ENCODE assay signal across 8 cellular contexts in the genomic region with DNA sequence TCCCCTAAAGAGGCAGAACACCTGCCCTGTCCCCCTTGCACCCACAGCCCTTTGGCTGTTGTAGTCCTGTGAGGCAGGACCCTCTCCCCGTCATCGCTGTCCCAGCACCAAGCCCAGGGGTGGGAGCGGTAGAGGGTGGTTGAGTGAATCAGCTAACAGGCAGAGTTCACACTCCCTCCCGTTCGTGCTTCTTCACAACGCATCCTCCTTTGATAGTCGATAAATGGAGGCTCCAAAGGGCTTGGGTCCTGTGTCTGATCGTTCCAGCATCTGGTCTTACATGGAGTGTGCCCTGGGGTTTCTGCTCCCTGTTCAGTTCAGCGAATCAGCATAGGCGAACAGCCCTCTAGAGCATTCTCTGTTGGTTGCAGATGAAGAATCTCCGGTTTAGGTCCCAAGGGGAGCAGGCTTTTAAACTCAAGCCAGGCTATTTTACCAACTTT. TPM values are rescaled to one million over a fixed set of nuclear protein-coding genes. Genes with fewer than 3 reads are reported as not detected.
A peak's percentile ranks its signal among the peaks of the same experiment; 100 is the strongest.
DNase-seq lines count a peak whose midpoint lies in the region; ATAC-seq and TF ChIP-seq lines count a peak whose summit lies in the region.

No MANE protein-coding gene starts in this region.

- in situ Hi-C loops in transverse colon (cut with MboI; ENCODE audit: low pct_ligation_motif_present in 1 of 4, low pct_unique_long_range_greater_than_20kb in 1 of 4, low sequenced_read_pairs in 3 of 4), result no loop called here
- in situ Hi-C loops in KBM-7 (cut with MboI; ENCODE audit: low pct_unique_long_range_greater_than_20kb, low sequenced_read_pairs), result no loop called here

- peaks cover 28% of the 10 kb centered on the region for H3K36me3 Mint-ChIP-seq in CD4-positive, CD25-positive, alpha-beta regulatory T cell

- peak overlapping the region; percentile 90 to 100 (median 94) for H3K4me3 Mint-ChIP-seq in CD4-positive, CD25-positive, alpha-beta regulatory T cell

- TF ChIP-seq EP300 in transverse colon (IDR thresholded peaks at IDR 0.05; ENCODE audit: low read depth), result no peak

- peak overlapping the region; percentile 96 for H3K27ac ChIP-seq in CD4-positive, CD25-positive, alpha-beta regulatory T cell (ENCODE audit: insufficient read depth, low read length, poor library complexity, severe bottlenecking)
- H3K27ac ChIP-seq in body of pancreas (peak overlapping the region; percentile 83 to 96 (median 94)), right lobe of liver (peak overlapping the region; percentile 97), transverse colon (peak overlapping the region; percentile 92 to 98 (median 96))

- peak overlapping the region; percentile 75 for H3K4me3 ChIP-seq in CD4-positive, CD25-positive, alpha-beta regulatory T cell (ENCODE audit: low read depth, low read length)
- H3K4me3 ChIP-seq in Jurkat, Clone E6-1 (ENCODE audit: low read length), result peak overlapping the region; percentile 83
- H3K4me3 ChIP-seq in body of pancreas, result no peak overlapping the region
- H3K4me3 ChIP-seq in right lobe of liver, result peak overlapping the region in 2 of 3 donors; percentile 81 to 85
- H3K4me3 ChIP-seq in transverse colon, result peak overlapping the region in 2 of 4 donors; percentile 74 to 89

- no peak for TF ChIP-seq CTCF in body of pancreas (IDR thresholded peaks at IDR 0.05)
- TF ChIP-seq CTCF in right lobe of liver (IDR thresholded peaks at IDR 0.05), result no peak
- no peak for TF ChIP-seq CTCF in transverse colon (IDR thresholded peaks at IDR 0.05)

- H3K27me3 Mint-ChIP-seq in CD4-positive, CD25-positive, alpha-beta regulatory T cell, result no peaks in the 10 kb centered on the region

- 74 to 94% methylated on average over 8 to 11 of the region's 11 CpGs for WGBS in body of pancreas, 2 donors
- 73% methylated on average over 6 of the region's 11 CpGs for WGBS in right lobe of liver (ENCODE audit: insufficient coverage, low coverage, low lambda C conversion rate, missing lambda C conversion rate)
- WGBS in transverse colon (ENCODE audit: low coverage in 1 of 2), 2 donors, result 79 to 88% methylated on average over 5 to 11 of the region's 11 CpGs

- no peaks in the 10 kb centered on the region for H3K27me3 ChIP-seq in CD4-positive, CD25-positive, alpha-beta regulatory T cell (ENCODE audit: control insufficient read depth, insufficient read depth, low read length)
- H3K27me3 ChIP-seq in body of pancreas (no peaks in the 10 kb centered on the region), right lobe of liver (no peaks in the 10 kb centered on the region), transverse colon (no peaks in the 10 kb centered on the region)

- ATAC-seq in CD4-positive, CD25-positive, alpha-beta regulatory T cell (ENCODE audit: low read depth in 2 of 2), result no peak
- ATAC-seq in body of pancreas, result no peak
- ATAC-seq in right lobe of liver, result no peak

- no peaks in the 10 kb centered on the region for H3K9me3 ChIP-seq in CD4-positive, CD25-positive, alpha-beta regulatory T cell (ENCODE audit: control insufficient read depth in 2 of 2, low read length in 2 of 2)
- no peaks in the 10 kb centered on the region for H3K9me3 ChIP-seq in body of pancreas
- H3K9me3 ChIP-seq in right lobe of liver, result no peaks in the 10 kb centered on the region
- H3K9me3 ChIP-seq in transverse colon, result no peaks in the 10 kb centered on the region

- H3K36me3 ChIP-seq in CD4-positive, CD25-positive, alpha-beta regulatory T cell (ENCODE audit: control insufficient read depth, insufficient read depth, low read length), result peaks cover 43% of the 10 kb centered on the region
- H3K36me3 ChIP-seq in body of pancreas (replicated peaks in 1 of 2; ENCODE audit: insufficient read depth in 1 of 2, low read depth in 2 of 2) (peaks cover 4 to 21% of the 10 kb centered on the region in 2 donors), right lobe of liver (peaks cover 0 to 47% (median 25%) of the 10 kb centered on the region in 4 donors), transverse colon (peaks cover 0 to 27% (median 12%) of the 10 kb centered on the region in 4 donors)

- intact Hi-C loops in body of pancreas (cut with DNase I), result no loop called here
- intact Hi-C loops in right lobe of liver (cut with DNase I), result no loop called here
- intact Hi-C loops in transverse colon (cut with DNase I; ENCODE audit: low total_unique reads), result loop anchor here (5.0 kb wide), 1 partner anchor 39 kb away; a partner anchor contains a TSS

- peak overlapping the region; percentile 87 to 99 (median 96) for H3K27ac Mint-ChIP-seq in CD4-positive, CD25-positive, alpha-beta regulatory T cell

- peak in 1 of 3 donors; percentile 8 for DNase-seq in CD4-positive, CD25-positive, alpha-beta regulatory T cell
- DNase-seq in Jurkat, Clone E6-1 (ENCODE audit: low read depth, low spot score), result no peak
- no peak for DNase-seq in body of pancreas
- DNase-seq in right lobe of liver, result no peak
- peak; percentile 19 for DNase-seq in transverse colon
- DNase-seq in NCI-H1092 treated with DMSO at 0.1 percent for 48 hours (lab: John Stamatoyannopoulos, UW), result no peak
- DNase-seq in KBM-7, result no peak
- DNase-seq in activated CD4-positive, alpha-beta T cell treated with anti-CD3 and anti-CD28 coated beads for 1 hour, result no peak

- TF ChIP-seq POLR2A in body of pancreas (IDR thresholded peaks at IDR 0.05) (no peak), right lobe of liver (IDR thresholded peaks at IDR 0.05) (no peak), transverse colon (IDR thresholded peaks at IDR 0.05) (no peak)

- no peaks in the 10 kb centered on the region for H3K9me3 Mint-ChIP-seq in CD4-positive, CD25-positive, alpha-beta regulatory T cell

- H3K4me1 Mint-ChIP-seq in CD4-positive, CD25-positive, alpha-beta regulatory T cell, result peaks cover 19 to 48% (median 23%) of the 10 kb centered on the region in 4 donors

- H3K4me1 ChIP-seq in CD4-positive, CD25-positive, alpha-beta regulatory T cell (ENCODE audit: control insufficient read depth, insufficient read depth, low read length, poor library complexity, severe bottlenecking), result peaks cover 37% of the 10 kb centered on the region
- H3K4me1 ChIP-seq in body of pancreas, result peaks cover 21% of the 10 kb centered on the region
- peaks cover 0 to 29% (median 13%) of the 10 kb centered on the region in 4 donors for H3K4me1 ChIP-seq in right lobe of liver
- peaks cover 16 to 39% (median 21%) of the 10 kb centered on the region in 4 donors for H3K4me1 ChIP-seq in transverse colon

RNA-seq across cellular contexts. Expression of a gene that starts 0.8 kb away (rescaled TPM):
- total RNA-seq in CD4-positive, CD25-positive, alpha-beta regulatory T cell, result 64.1 TPM
- 100 to 1,000 TPM in 2 of 4 donors, 10 to 100 TPM in 2; 90.9 to 115 (median 100) TPM for polyA plus RNA-seq in CD4-positive, CD25-positive, alpha-beta regulatory T cell
- polyA plus RNA-seq in Jurkat, Clone E6-1 (2012; ENCODE audit: insufficient read depth, insufficient read length), result 82.1 TPM
- total RNA-seq in body of pancreas (10 to 100 TPM; 10.1 to 14.5 TPM), right lobe of liver (10 to 100 TPM; 17.4 to 36.9 (median 20.1) TPM), transverse colon (10 to 100 TPM; 11.3 to 32.6 (median 23.9) TPM)

RNA-seq across cellular contexts. Expression of a gene that starts 28.4 kb away (rescaled TPM):
- total RNA-seq in CD4-positive, CD25-positive, alpha-beta regulatory T cell, result 90.4 TPM
- 100 to 1,000 TPM in 1 of 4 donors, 10 to 100 TPM in 3; 67.7 to 105 (median 85.0) TPM for polyA plus RNA-seq in CD4-positive, CD25-positive, alpha-beta regulatory T cell
- polyA plus RNA-seq in Jurkat, Clone E6-1 (2012; ENCODE audit: insufficient read depth, insufficient read length), result 98.1 TPM
- total RNA-seq in body of pancreas (10 to 100 TPM; 62.6 to 75.0 TPM), right lobe of liver (100 to 1,000 TPM in 5 of 6 experiments, 10 to 100 TPM in 1; 75.9 to 140 (median 119) TPM), transverse colon (100 to 1,000 TPM in 3 of 4 donors, 10 to 100 TPM in 1; 64.7 to 149 (median 116) TPM)

Comparison
In these comparisons a context has a peak if more than half of its experiments do, and no peak if none do; other contexts are left out.
1. H3K4me3 ChIP-seq: peak in CD4-positive, CD25-positive, alpha-beta regulatory T cell (single experiment), Jurkat, Clone E6-1 (single experiment) and right lobe of liver (2 of 3); none in body of pancreas (0 of 2).
2. Peak in every context shown above with its lines, with median percentiles within 50 percentile points of each other: H3K27ac ChIP-seq.